In genomic region chr1:153951801-153952200, GRCh38 we compare ENCODE assay signal across 29 cellular contexts. TPM values are rescaled to one million over a fixed set of nuclear protein-coding genes. Genes with fewer than 3 reads are reported as not detected.
DNase-seq lines count a peak whose midpoint lies in the region; ATAC-seq, FAIRE-seq and TF ChIP-seq lines count a peak whose summit lies in the region.
"Had no signal": no experiment of that assay in that cellular context is flagged by ENCODE, and none has a peak within 500 bp of the region (broad histone marks: within the 10 kb centered on the region; RNA-seq: fewer than 3 reads in every experiment).

No MANE protein-coding gene starts in this region.

- WGBS in mammary epithelial cell (ENCODE audit: low coverage, missing lambda C conversion rate), result 82% methylated on average over 2 of the region's 2 CpGs

- no peaks in the 10 kb centered on the region for H3K9me3 ChIP-seq in CD4-positive, CD25-positive, alpha-beta regulatory T cell (ENCODE audit: control insufficient read depth in 2 of 2, low read length in 2 of 2)
- no peaks in the 10 kb centered on the region for H3K9me3 ChIP-seq in mammary epithelial cell (replicated peaks; ENCODE audit: insufficient read depth, low read length)
- H3K9me3 ChIP-seq: gastrocnemius medialis, mucosa of descending colon, ovary, suprapubic skin, upper lobe of right lung had no signal

- H3K4me1 ChIP-seq in CD4-positive, CD25-positive, alpha-beta regulatory T cell (ENCODE audit: control insufficient read depth, insufficient read depth, low read length, poor library complexity, severe bottlenecking), result peaks cover 27% of the 10 kb centered on the region
- H3K4me1 ChIP-seq in mammary epithelial cell (ENCODE audit: insufficient read depth, low read length), result peaks cover 6% of the 10 kb centered on the region

- TF ChIP-seq CTCF in mammary epithelial cell (conservative IDR thresholded peaks at IDR 0.05 in 1 of 2, IDR thresholded peaks at IDR 0.05 in 1 of 2; ENCODE audit: extremely low read depth in 1 of 2, insufficient read depth in 1 of 2, low read depth in 1 of 2, low read length in 2 of 2) (no peak), GM10266 (IDR thresholded peaks at IDR 0.05; ENCODE audit: control insufficient read depth, insufficient read depth, low read depth, missing control alignments) (no peak)

- no peak overlapping the region for H3K4me2 ChIP-seq in mammary epithelial cell (ENCODE audit: insufficient read depth, low read depth, low read length)

- dilution Hi-C loops in mammary epithelial cell (cut with HindIII; ENCODE audit: low sequenced_read_pairs), result no loop called here

- H3K27ac ChIP-seq in CD4-positive, CD25-positive, alpha-beta regulatory T cell (ENCODE audit: insufficient read depth, low read length, poor library complexity, severe bottlenecking), result peak overlapping the region; percentile 43
- H3K27ac ChIP-seq in mammary epithelial cell (ENCODE audit: insufficient read depth, low read depth, low read length), result no peak overlapping the region
- H3K27ac ChIP-seq: gastrocnemius medialis, ovary, suprapubic skin, upper lobe of right lung had no signal

- CTCF ChIA-PET in mammary epithelial cell (lab: Charles Lee; ENCODE audit: low non-redundant PET), result no interaction called here

- intact Hi-C loops in activated CD4-positive, alpha-beta T cell treated with anti-CD3 and anti-CD28 coated beads, Interleukin-2, amount 10 ng/mL, durations not matched to agents 24 days and 14 days (cut with micrococcal nuclease), result no loop called here
- intact Hi-C loops in mammary epithelial cell (cut with micrococcal nuclease), result loop anchor here (1.0 kb wide), 1 partner anchor 154 kb away; no protein-coding TSS in a partner anchor

- TSS peak; percentile 19 for BruUV-seq in mammary epithelial cell (replicated peaks; lab: Mats Ljungman, UMichigan)

- peaks cover 55% of the 10 kb centered on the region for H3K36me3 Mint-ChIP-seq in activated CD4-positive, alpha-beta T cell treated with anti-CD3 and anti-CD28 coated beads, Interleukin-2, amount 10 ng/mL, durations not matched to agents 24 days and 14 days (ENCODE audit: low read depth)
- peaks cover 25% of the 10 kb centered on the region for H3K36me3 Mint-ChIP-seq in CD4-positive, CD25-positive, alpha-beta regulatory T cell
- H3K36me3 Mint-ChIP-seq in naive B cell, result peaks cover 6 to 33% of the 10 kb centered on the region in 2 donors

- DNase-seq in activated CD4-positive, alpha-beta T cell treated with anti-CD3 and anti-CD28 coated beads, Interleukin-2, amount 10 ng/mL, durations not matched to agents 24 days and 14 days, result no peak
- no peak for DNase-seq in activated CD4-positive, alpha-beta T cell treated with anti-CD3 and anti-CD28 coated beads, Interleukin-2, amount 50 U/mL, for 48 hours
- no peak for DNase-seq in CD4-positive, CD25-positive, alpha-beta regulatory T cell
- DNase-seq in mammary epithelial cell, result peak; percentile 60
- DNase-seq in naive B cell, result no peak
- DNase-seq in GM10266 (ENCODE audit: extremely low spot score), result no peak
- no peak for DNase-seq in H54 (ENCODE audit: insufficient read length, low spot score)
- DNase-seq: activated CD4-positive, alpha-beta T cell treated with anti-CD3 and anti-CD28 coated beads, Interleukin-2, amount 10 ng/mL, durations not matched to agents 7 days and 5 days; CD4-positive, alpha-beta memory T cell; central memory CD4-positive, alpha-beta T cell; EL; gastrocnemius medialis; mucosa of descending colon; NCI-H1092; NCI-H1694 treated with DMSO at 0.1 percent for 48 hours; NCI-H446 treated with DMSO at 0.1 percent for 48 hours; nephron progenitor cell; retina; RPMI8226; stimulated activated naive CD4-positive, alpha-beta T cell treated with Interleukin-2 at 50 U/mL for 16 hours; upper lobe of right lung had no signal

- H3K4me3 Mint-ChIP-seq in activated CD4-positive, alpha-beta T cell treated with anti-CD3 and anti-CD28 coated beads, Interleukin-2, amount 10 ng/mL, durations not matched to agents 24 days and 14 days, result no peak overlapping the region
- no peak overlapping the region for H3K4me3 Mint-ChIP-seq in CD4-positive, CD25-positive, alpha-beta regulatory T cell
- no peak overlapping the region for H3K4me3 Mint-ChIP-seq in naive B cell
- H3K4me3 Mint-ChIP-seq: activated CD4-positive, alpha-beta T cell treated with anti-CD3 and anti-CD28 coated beads, Interleukin-2, amount 10 ng/mL, durations not matched to agents 7 days and 5 days; dendritic cell treated with granulocyte-macrophage colony-stimulating factor and Interleukin-4, amounts not matched to agents 40 ng/mL and 50 ng/mL, for 4 days; nephron progenitor cell; WTC11 had no signal

- no peaks in the 10 kb centered on the region for H3K27me3 ChIP-seq in CD4-positive, CD25-positive, alpha-beta regulatory T cell (ENCODE audit: control insufficient read depth, insufficient read depth, low read length)
- no peaks in the 10 kb centered on the region for H3K27me3 ChIP-seq in mammary epithelial cell (ENCODE audit: insufficient read depth, low read length)
- H3K27me3 ChIP-seq: gastrocnemius medialis, ovary, suprapubic skin, upper lobe of right lung had no signal

- H4K20me1 ChIP-seq in mammary epithelial cell (ENCODE audit: insufficient read depth, low read length), result no peaks in the 10 kb centered on the region

- in situ Hi-C loops in mammary epithelial cell (cut with MboI; ENCODE audit: low sequenced_read_pairs in 2 of 2), result no loop called here

- peaks cover 43% of the 10 kb centered on the region for H3K79me2 ChIP-seq in mammary epithelial cell (ENCODE audit: insufficient read depth, low read length)

- no peak overlapping the region for H3K4me3 ChIP-seq in CD4-positive, CD25-positive, alpha-beta regulatory T cell (ENCODE audit: low read depth, low read length)
- H3K4me3 ChIP-seq in mammary epithelial cell (replicated peaks in 1 of 3; ENCODE audit: insufficient read depth in 1 of 3, low read depth in 2 of 3, low read length in 3 of 3), result no peak overlapping the region
- H3K4me3 ChIP-seq: gastrocnemius medialis, K562, mucosa of descending colon, ovary, suprapubic skin, upper lobe of right lung had no signal

- H2AFZ ChIP-seq in mammary epithelial cell (ENCODE audit: low read depth, low read length), result no peak overlapping the region

- H3K36me3 ChIP-seq in CD4-positive, CD25-positive, alpha-beta regulatory T cell (ENCODE audit: control insufficient read depth, insufficient read depth, low read length), result peaks cover 71% of the 10 kb centered on the region
- H3K36me3 ChIP-seq in mammary epithelial cell (ENCODE audit: insufficient read depth, low read length), result peaks cover 14% of the 10 kb centered on the region
- H3K36me3 ChIP-seq: ovary had no signal

- H3K9ac ChIP-seq in mammary epithelial cell (ENCODE audit: insufficient read depth, low read length), result no peak overlapping the region

- FAIRE-seq in H54 (lab: Jason Lieb, UNC), result no peak
- FAIRE-seq: GM19239, HTR-8/SVneo, K562 had no signal

- no peak for TF ChIP-seq POLR2A in H54 (IDR thresholded peaks at IDR 0.05; ENCODE audit: low read depth, low read length)

- H3K9me3 Mint-ChIP-seq in activated CD4-positive, alpha-beta T cell treated with anti-CD3 and anti-CD28 coated beads, Interleukin-2, amount 10 ng/mL, durations not matched to agents 24 days and 14 days, result no peaks in the 10 kb centered on the region
- H3K9me3 Mint-ChIP-seq in CD4-positive, CD25-positive, alpha-beta regulatory T cell, result no peaks in the 10 kb centered on the region
- no peaks in the 10 kb centered on the region for H3K9me3 Mint-ChIP-seq in naive B cell
- H3K9me3 Mint-ChIP-seq: activated CD4-positive, alpha-beta T cell treated with anti-CD3 and anti-CD28 coated beads, Interleukin-2, amount 10 ng/mL, durations not matched to agents 7 days and 5 days; CD4-positive, alpha-beta memory T cell; dendritic cell treated with granulocyte-macrophage colony-stimulating factor and Interleukin-4, amounts not matched to agents 40 ng/mL and 50 ng/mL, for 4 days; nephron progenitor cell; WTC11 had no signal

- H3K4me1 Mint-ChIP-seq in activated CD4-positive, alpha-beta T cell treated with anti-CD3 and anti-CD28 coated beads, Interleukin-2, amount 10 ng/mL, durations not matched to agents 24 days and 14 days, result peaks cover 36% of the 10 kb centered on the region
- peaks cover under 1 to 56% (median 26%) of the 10 kb centered on the region in 4 donors for H3K4me1 Mint-ChIP-seq in CD4-positive, CD25-positive, alpha-beta regulatory T cell
- peaks cover 57 to 67% (median 63%) of the 10 kb centered on the region in 3 donors for H3K4me1 Mint-ChIP-seq in naive B cell

- peak overlapping the region; percentile 41 for H3K27ac Mint-ChIP-seq in activated CD4-positive, alpha-beta T cell treated with anti-CD3 and anti-CD28 coated beads, Interleukin-2, amount 10 ng/mL, durations not matched to agents 24 days and 14 days
- peak overlapping the region in 2 of 3 donors; percentile 73 to 74 for H3K27ac Mint-ChIP-seq in CD4-positive, CD25-positive, alpha-beta regulatory T cell
- H3K27ac Mint-ChIP-seq in naive B cell, result peak overlapping the region in 4 of 6 donors; percentile 22 to 86 (median 46)
- H3K27ac Mint-ChIP-seq: activated CD4-positive, alpha-beta T cell treated with anti-CD3 and anti-CD28 coated beads, Interleukin-2, amount 10 ng/mL, durations not matched to agents 7 days and 5 days; nephron progenitor cell; WTC11 had no signal

- no peak for ATAC-seq in CD4-positive, CD25-positive, alpha-beta regulatory T cell (ENCODE audit: low read depth in 2 of 2)
- ATAC-seq in naive B cell (ENCODE audit: low read depth in 2 of 2) (no peak), GM19324 (IDR thresholded peaks at IDR 0.05; ENCODE audit: low FRiP score, unreplicated experiment) (no peak)
- ATAC-seq: gastrocnemius medialis, K562, mucosa of descending colon, upper lobe of right lung, WTC11 had no signal

- no peaks in the 10 kb centered on the region for H3K27me3 Mint-ChIP-seq in activated CD4-positive, alpha-beta T cell treated with anti-CD3 and anti-CD28 coated beads, Interleukin-2, amount 10 ng/mL, durations not matched to agents 24 days and 14 days
- H3K27me3 Mint-ChIP-seq in CD4-positive, CD25-positive, alpha-beta regulatory T cell, result no peaks in the 10 kb centered on the region
- H3K27me3 Mint-ChIP-seq in naive B cell, result no peaks in the 10 kb centered on the region
- H3K27me3 Mint-ChIP-seq: activated CD4-positive, alpha-beta T cell treated with anti-CD3 and anti-CD28 coated beads, Interleukin-2, amount 10 ng/mL, durations not matched to agents 7 days and 5 days; CD4-positive, alpha-beta memory T cell; dendritic cell treated with granulocyte-macrophage colony-stimulating factor and Interleukin-4, amounts not matched to agents 40 ng/mL and 50 ng/mL, for 4 days had no signal

RNA-seq across cellular contexts. Expression of gene DENND4B, which starts 5.3 kb away (rescaled TPM):
- total RNA-seq in activated CD4-positive, alpha-beta T cell treated with anti-CD3 and anti-CD28 coated beads, Interleukin-2, amount 10 ng/mL, durations not matched to agents 24 days and 14 days, result 128 and 130 TPM in 2 replicates
- total RNA-seq in CD4-positive, CD25-positive, alpha-beta regulatory T cell, result 133 TPM
- polyA plus RNA-seq in CD4-positive, CD25-positive, alpha-beta regulatory T cell, result 10 to 100 TPM; 11.2 to 21.2 (median 13.6) TPM
- 10 to 100 TPM; 12.3 to 36.9 TPM for total RNA-seq in mammary epithelial cell
- polyA plus RNA-seq in mammary epithelial cell (21.3 TPM), naive B cell (ENCODE audit: low read depth in 6 of 6) (10 to 100 TPM in 5 of 6 donors, 1 to 10 TPM in 1; 6.5 to 52.8 (median 29.7) TPM)
- polyA minus RNA-seq in mammary epithelial cell, result 7.8 TPM

RNA-seq across cellular contexts. Expression of gene CRTC2, which starts 6.6 kb away (rescaled TPM):
- total RNA-seq in activated CD4-positive, alpha-beta T cell treated with anti-CD3 and anti-CD28 coated beads, Interleukin-2, amount 10 ng/mL, durations not matched to agents 24 days and 14 days, result 72.4 and 76.8 TPM in 2 replicates
- total RNA-seq in CD4-positive, CD25-positive, alpha-beta regulatory T cell, result 145 TPM
- polyA plus RNA-seq in CD4-positive, CD25-positive, alpha-beta regulatory T cell, result 10 to 100 TPM; 13.6 to 32.6 (median 26.0) TPM
- 10 to 100 TPM in 1 of 2 donors, 1 to 10 TPM in 1; 6.0 to 31.7 TPM for total RNA-seq in mammary epithelial cell
- polyA plus RNA-seq in mammary epithelial cell (16.8 TPM), naive B cell (ENCODE audit: low read depth in 6 of 6) (10 to 100 TPM; 24.6 to 59.8 (median 35.8) TPM)
- 37.2 TPM for polyA minus RNA-seq in mammary epithelial cell

RNA-seq across cellular contexts. Expression of gene SLC39A1, which starts 11.5 kb away (rescaled TPM):
- total RNA-seq in activated CD4-positive, alpha-beta T cell treated with anti-CD3 and anti-CD28 coated beads, Interleukin-2, amount 10 ng/mL, durations not matched to agents 24 days and 14 days, result 71.6 and 78.2 TPM in 2 replicates
- total RNA-seq in CD4-positive, CD25-positive, alpha-beta regulatory T cell, result 15.8 TPM
- polyA plus RNA-seq in CD4-positive, CD25-positive, alpha-beta regulatory T cell, result 10 to 100 TPM; 30.4 to 42.1 (median 35.8) TPM
- 10 to 100 TPM; 77.3 to 98.0 TPM for total RNA-seq in mammary epithelial cell
- 84.2 TPM for polyA plus RNA-seq in mammary epithelial cell
- polyA minus RNA-seq in mammary epithelial cell, result 38.3 TPM
- 10 to 100 TPM; 36.0 to 66.7 (median 52.6) TPM for polyA plus RNA-seq in naive B cell (ENCODE audit: low read depth in 6 of 6)

RNA-seq across cellular contexts. Expression of gene CREB3L4, which starts 15.9 kb away (rescaled TPM):
- 8.3 and 9.7 TPM in 2 replicates for total RNA-seq in activated CD4-positive, alpha-beta T cell treated with anti-CD3 and anti-CD28 coated beads, Interleukin-2, amount 10 ng/mL, durations not matched to agents 24 days and 14 days
- 2.5 TPM for total RNA-seq in CD4-positive, CD25-positive, alpha-beta regulatory T cell
- polyA plus RNA-seq in CD4-positive, CD25-positive, alpha-beta regulatory T cell, result 1 to 10 TPM in 3 of 4 donors, under 1 TPM in 1; 0.90 to 5.4 (median 3.3) TPM
- total RNA-seq in mammary epithelial cell, result 1 to 10 TPM; 6.7 to 8.8 TPM
- polyA plus RNA-seq in mammary epithelial cell (11.0 TPM), naive B cell (ENCODE audit: low read depth in 6 of 6) (10 to 100 TPM; 12.2 to 16.9 (median 15.6) TPM)
- not detected for polyA minus RNA-seq in mammary epithelial cell

RNA-seq across cellular contexts. Expression of gene JTB, which starts 25.7 kb away (rescaled TPM):
- 195 and 200 TPM in 2 replicates for total RNA-seq in activated CD4-positive, alpha-beta T cell treated with anti-CD3 and anti-CD28 coated beads, Interleukin-2, amount 10 ng/mL, durations not matched to agents 24 days and 14 days
- 93.8 TPM for total RNA-seq in CD4-positive, CD25-positive, alpha-beta regulatory T cell
- polyA plus RNA-seq in CD4-positive, CD25-positive, alpha-beta regulatory T cell, result 100 to 1,000 TPM; 334 to 378 (median 356) TPM
- 10 to 100 TPM; 58.7 to 60.5 TPM for total RNA-seq in mammary epithelial cell
- 85.8 TPM for polyA plus RNA-seq in mammary epithelial cell
- 49.5 TPM for polyA minus RNA-seq in mammary epithelial cell
- 100 to 1,000 TPM; 339 to 480 (median 361) TPM for polyA plus RNA-seq in naive B cell (ENCODE audit: low read depth in 6 of 6)
